Comparison of ENCODE assay signal across 1 cellular context in the genomic region with DNA sequence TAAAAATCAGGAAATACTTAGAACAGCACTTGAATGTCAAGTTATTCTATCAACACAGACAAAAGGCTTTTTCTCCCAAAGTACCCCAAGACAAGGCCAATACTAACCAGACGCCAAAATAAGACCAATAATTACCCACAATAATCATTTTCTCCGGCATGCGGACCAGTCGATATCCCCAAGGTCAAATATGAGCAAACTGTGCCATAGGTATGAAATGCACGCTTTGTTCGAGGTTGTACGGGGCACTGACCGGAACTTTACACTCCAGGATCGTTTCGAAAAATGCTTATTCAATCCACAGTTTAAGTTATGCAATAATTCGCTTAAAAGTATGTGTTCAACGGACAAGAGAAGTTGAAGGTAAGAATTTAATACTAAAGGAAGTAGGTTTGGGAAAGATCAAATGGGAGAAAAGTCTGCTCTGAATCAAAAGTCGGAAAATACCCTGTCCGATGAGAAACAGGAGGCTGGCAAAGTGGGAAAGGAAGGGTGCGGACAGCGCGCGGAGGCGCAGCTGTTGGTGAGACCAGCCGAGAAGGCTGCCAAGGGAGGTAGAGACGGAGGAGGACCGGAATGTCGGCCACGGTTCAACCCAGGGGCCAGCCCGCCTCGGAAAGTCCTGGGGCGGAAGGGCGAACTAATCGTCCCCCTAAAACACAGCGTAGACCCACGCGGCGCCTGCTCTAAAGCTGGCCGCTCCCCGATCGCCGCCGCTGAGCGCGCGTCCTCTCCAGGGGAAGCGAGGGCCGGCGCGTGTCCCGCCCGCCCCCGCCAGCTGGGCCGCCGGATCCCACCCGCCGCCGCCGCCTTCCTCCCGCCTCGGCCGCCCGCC.
TF ChIP-seq lines count a peak whose summit lies in the region.

No MANE protein-coding gene starts in this region.

TF ChIP-seq in HEK293, 187 proteins besides CTCF, POLR2A, EP300 and RAD21 (continued from another document and continues in another):
- no peak for TF ChIP-seq ZBTB26 (tag by site-specific recombination; optimal IDR thresholded peaks at IDR 0.05)
- TF ChIP-seq ZNF843 (tag by site-specific recombination; IDR thresholded peaks at IDR 0.05), result no peak; the same call in 1 of the 2 replicates
- TF ChIP-seq PRDM1 (tag by site-specific recombination; IDR thresholded peaks at IDR 0.05), result no peak
- no peak for TF ChIP-seq ZNF239 (tag by site-specific recombination; IDR thresholded peaks at IDR 0.05)
- TF ChIP-seq, protein P1, sequence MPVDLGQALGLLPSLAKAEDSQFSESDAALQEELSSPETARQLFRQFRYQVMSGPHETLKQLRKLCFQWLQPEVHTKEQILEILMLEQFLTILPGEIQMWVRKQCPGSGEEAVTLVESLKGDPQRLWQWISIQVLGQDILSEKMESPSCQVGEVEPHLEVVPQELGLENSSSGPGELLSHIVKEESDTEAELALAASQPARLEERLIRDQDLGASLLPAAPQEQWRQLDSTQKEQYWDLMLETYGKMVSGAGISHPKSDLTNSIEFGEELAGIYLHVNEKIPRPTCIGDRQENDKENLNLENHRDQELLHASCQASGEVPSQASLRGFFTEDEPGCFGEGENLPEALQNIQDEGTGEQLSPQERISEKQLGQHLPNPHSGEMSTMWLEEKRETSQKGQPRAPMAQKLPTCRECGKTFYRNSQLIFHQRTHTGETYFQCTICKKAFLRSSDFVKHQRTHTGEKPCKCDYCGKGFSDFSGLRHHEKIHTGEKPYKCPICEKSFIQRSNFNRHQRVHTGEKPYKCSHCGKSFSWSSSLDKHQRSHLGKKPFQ (tag by site-specific recombination; IDR thresholded peaks at IDR 0.05), result no peak
- TF ChIP-seq ZNF394 (tag by site-specific recombination; IDR thresholded peaks at IDR 0.05; ENCODE audit: borderline replicate concordance), result no peak
- no peak; the same call in 1 of the 2 replicates for TF ChIP-seq ZEB2 (tag by site-specific recombination; IDR thresholded peaks at IDR 0.05)
- TF ChIP-seq ZSCAN4 (tag by site-specific recombination; IDR thresholded peaks at IDR 0.05), result no peak
- TF ChIP-seq ZNF777 (tag by site-specific recombination; IDR thresholded peaks at IDR 0.05; ENCODE audit: borderline replicate concordance), result no peak
- TF ChIP-seq GFI1B (tag by site-specific recombination; IDR thresholded peaks at IDR 0.05), result no peak
- no peak for TF ChIP-seq ZNF214 (tag by site-specific recombination; IDR thresholded peaks at IDR 0.05; ENCODE audit: borderline replicate concordance)
- TF ChIP-seq, protein P2, sequence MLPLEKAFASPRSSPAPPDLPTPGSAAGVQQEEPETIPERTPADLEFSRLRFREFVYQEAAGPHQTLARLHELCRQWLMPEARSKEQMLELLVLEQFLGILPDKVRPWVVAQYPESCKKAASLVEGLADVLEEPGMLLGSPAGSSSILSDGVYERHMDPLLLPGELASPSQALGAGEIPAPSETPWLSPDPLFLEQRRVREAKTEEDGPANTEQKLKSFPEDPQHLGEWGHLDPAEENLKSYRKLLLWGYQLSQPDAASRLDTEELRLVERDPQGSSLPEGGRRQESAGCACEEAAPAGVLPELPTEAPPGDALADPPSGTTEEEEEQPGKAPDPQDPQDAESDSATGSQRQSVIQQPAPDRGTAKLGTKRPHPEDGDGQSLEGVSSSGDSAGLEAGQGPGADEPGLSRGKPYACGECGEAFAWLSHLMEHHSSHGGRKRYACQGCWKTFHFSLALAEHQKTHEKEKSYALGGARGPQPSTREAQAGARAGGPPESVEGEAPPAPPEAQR (tag by site-specific recombination; IDR thresholded peaks at IDR 0.05), result no peak
- TF ChIP-seq ZBTB49 (tag by site-specific recombination; IDR thresholded peaks at IDR 0.05; ENCODE audit: low read depth), result no peak
- no peak for TF ChIP-seq KLF1 (tag by site-specific recombination; IDR thresholded peaks at IDR 0.05)
- no peak for TF ChIP-seq TRIM28 (IDR thresholded peaks at IDR 0.05; ENCODE audit: borderline replicate concordance, low read length)
- no peak; the same call in 1 of the 2 replicates for TF ChIP-seq KLF16 (tag by site-specific recombination; IDR thresholded peaks at IDR 0.05)
- TF ChIP-seq, protein P3, sequence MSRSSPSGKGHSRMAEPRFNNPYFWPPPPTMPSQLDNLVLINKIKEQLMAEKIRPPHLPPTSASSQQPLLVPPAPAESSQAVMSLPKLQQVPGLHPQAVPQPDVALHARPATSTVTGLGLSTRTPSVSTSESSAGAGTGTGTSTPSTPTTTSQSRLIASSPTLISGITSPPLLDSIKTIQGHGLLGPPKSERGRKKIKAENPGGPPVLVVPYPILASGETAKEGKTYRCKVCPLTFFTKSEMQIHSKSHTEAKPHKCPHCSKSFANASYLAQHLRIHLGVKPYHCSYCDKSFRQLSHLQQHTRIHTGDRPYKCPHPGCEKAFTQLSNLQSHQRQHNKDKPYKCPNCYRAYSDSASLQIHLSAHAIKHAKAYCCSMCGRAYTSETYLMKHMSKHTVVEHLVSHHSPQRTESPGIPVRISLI (tag by site-specific recombination; IDR thresholded peaks at IDR 0.05), result no peak
- TF ChIP-seq ZBTB48 (tag by site-specific recombination; IDR thresholded peaks at IDR 0.05), result no peak
- TF ChIP-seq, protein P4, sequence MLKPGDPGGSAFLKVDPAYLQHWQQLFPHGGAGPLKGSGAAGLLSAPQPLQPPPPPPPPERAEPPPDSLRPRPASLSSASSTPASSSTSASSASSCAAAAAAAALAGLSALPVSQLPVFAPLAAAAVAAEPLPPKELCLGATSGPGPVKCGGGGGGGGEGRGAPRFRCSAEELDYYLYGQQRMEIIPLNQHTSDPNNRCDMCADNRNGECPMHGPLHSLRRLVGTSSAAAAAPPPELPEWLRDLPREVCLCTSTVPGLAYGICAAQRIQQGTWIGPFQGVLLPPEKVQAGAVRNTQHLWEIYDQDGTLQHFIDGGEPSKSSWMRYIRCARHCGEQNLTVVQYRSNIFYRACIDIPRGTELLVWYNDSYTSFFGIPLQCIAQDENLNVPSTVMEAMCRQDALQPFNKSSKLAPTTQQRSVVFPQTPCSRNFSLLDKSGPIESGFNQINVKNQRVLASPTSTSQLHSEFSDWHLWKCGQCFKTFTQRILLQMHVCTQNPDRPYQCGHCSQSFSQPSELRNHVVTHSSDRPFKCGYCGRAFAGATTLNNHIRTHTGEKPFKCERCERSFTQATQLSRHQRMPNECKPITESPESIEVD (tag by site-specific recombination; IDR thresholded peaks at IDR 0.05), result no peak
- no peak for TF ChIP-seq ZNF785 (tag by site-specific recombination; IDR thresholded peaks at IDR 0.05)
- TF ChIP-seq ZNF548 (tag by site-specific recombination; IDR thresholded peaks at IDR 0.05), result no peak
- no peak; the same call in 1 of the 2 replicates for TF ChIP-seq ZNF768 (tag by site-specific recombination; IDR thresholded peaks at IDR 0.05)
- no peak for TF ChIP-seq ZNF449 (tag by site-specific recombination; IDR thresholded peaks at IDR 0.05)
- TF ChIP-seq ZSCAN5A (tag by site-specific recombination; IDR thresholded peaks at IDR 0.05), result no peak
- no peak for TF ChIP-seq ZNF174 (tag by site-specific recombination; IDR thresholded peaks at IDR 0.05)
- no peak for TF ChIP-seq HOXA7 (CRISPR knock-in tag; IDR thresholded peaks at IDR 0.05; ENCODE audit: borderline replicate concordance)
- TF ChIP-seq ZNF518A (tag by site-specific recombination; conservative IDR thresholded peaks at IDR 0.05; ENCODE audit: low read depth), result no peak
- no peak for TF ChIP-seq HOXD13 (CRISPR knock-in tag; IDR thresholded peaks at IDR 0.05; ENCODE audit: borderline replicate concordance)
- no peak for TF ChIP-seq ZNF221 (tag by site-specific recombination; IDR thresholded peaks at IDR 0.05; ENCODE audit: borderline replicate concordance)
- no peak for TF ChIP-seq ZNF132 (tag by site-specific recombination; IDR thresholded peaks at IDR 0.05; ENCODE audit: borderline replicate concordance)
- TF ChIP-seq ZBTB6 (tag by site-specific recombination; IDR thresholded peaks at IDR 0.05), result no peak
- TF ChIP-seq ZNF830 (tag by site-specific recombination; IDR thresholded peaks at IDR 0.05; ENCODE audit: low read depth), result no peak
